In the genomic region with DNA sequence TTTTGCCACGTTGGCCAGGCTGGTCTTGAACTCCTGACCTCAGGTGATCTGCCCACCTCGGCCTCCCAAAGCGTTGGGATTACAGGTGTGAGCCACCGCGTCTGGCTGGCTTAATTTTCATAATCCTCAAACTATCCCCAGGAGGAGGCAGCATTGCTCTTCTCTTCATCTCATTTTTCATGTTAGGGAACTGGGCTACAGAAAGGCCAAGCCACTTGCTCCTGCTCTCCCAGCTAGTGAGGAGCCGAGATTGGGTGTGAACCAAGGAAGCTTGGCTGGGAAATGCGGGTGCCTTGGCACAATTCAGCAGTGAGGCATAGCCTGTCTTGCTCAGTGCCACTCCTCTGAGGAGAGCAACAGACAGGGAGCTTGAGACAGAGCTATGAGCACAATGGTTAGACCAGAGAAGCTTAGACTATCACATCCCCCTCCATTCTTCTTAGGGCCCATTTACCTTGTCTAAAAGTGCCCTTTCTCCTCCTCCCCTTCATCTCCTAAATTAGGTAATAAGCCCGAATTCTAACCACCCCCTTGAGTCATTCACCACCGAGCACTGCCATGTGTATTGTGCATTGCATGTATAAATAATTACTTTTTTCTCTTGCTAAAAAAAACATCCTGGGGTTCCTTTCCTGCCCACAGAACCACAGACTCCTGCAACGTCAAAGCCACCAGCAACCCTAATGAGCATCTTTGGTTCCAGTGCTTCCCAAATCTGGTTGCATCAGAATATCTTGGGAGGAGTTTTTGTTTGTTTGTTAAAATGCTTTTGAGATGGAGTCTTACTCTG, we compare ENCODE assay signal across 10 cellular contexts. TPM values are rescaled to one million over a fixed set of nuclear protein-coding genes. Genes with fewer than 3 reads are reported as not detected.
DNase-seq lines count a peak whose midpoint lies in the region; ATAC-seq and TF ChIP-seq lines count a peak whose summit lies in the region.
"Had no signal": no experiment of that assay in that cellular context is flagged by ENCODE, and none has a peak within 500 bp of the region (broad histone marks: within the 10 kb centered on the region; RNA-seq: fewer than 3 reads in every experiment).

No MANE protein-coding gene starts in this region.

- intact Hi-C loops in thyroid gland (cut with DNase I): no loop called here

- no peak for TF ChIP-seq POLR2A in thyroid gland (IDR thresholded peaks at IDR 0.05)

- DNase-seq in NCI-H1436 (lab: John Stamatoyannopoulos, UW) (peak; percentile 32), NCI-H1436 treated with DMSO at 0.1 percent for 48 hours (lab: John Stamatoyannopoulos, UW) (no peak), KBM-7 (peak; percentile 17), SHP77 (lab: John Stamatoyannopoulos, UW) (peak; percentile 38 to 59), inferior parietal cortex (ENCODE audit: extremely low spot score) (peak; percentile 50), thyroid gland (no peak)
- DNase-seq: naive B cell had no signal

- H3K27me3 ChIP-seq in thyroid gland: no peaks in the 10 kb centered on the region

- no peak overlapping the region for H3K4me3 ChIP-seq in thyroid gland (replicated peaks in 1 of 3)

- in situ Hi-C loops in KBM-7 (cut with MboI; ENCODE audit: low pct_unique_long_range_greater_than_20kb, low sequenced_read_pairs): no loop called here

- H3K4me1 ChIP-seq in thyroid gland: peaks cover 24 to 31% of the 10 kb centered on the region in 2 donors

- WGBS in thyroid gland, 2 donors: 64 to 65% methylated on average over 10 of the region's 10 CpGs

- H3K36me3 ChIP-seq in thyroid gland: no peaks in the 10 kb centered on the region

- H3K9me3 ChIP-seq in thyroid gland: no peaks in the 10 kb centered on the region

- ATAC-seq in GM19023 (IDR thresholded peaks at IDR 0.05; ENCODE audit: unreplicated experiment) (no peak), GM21381 (IDR thresholded peaks at IDR 0.05; ENCODE audit: unreplicated experiment) (no peak)

- H3K27ac ChIP-seq in thyroid gland: no peak overlapping the region

- peak in 3 of 6 experiments; percentile 18 to 48 (median 41) for TF ChIP-seq CTCF in thyroid gland (IDR thresholded peaks at IDR 0.05)

RNA-seq across cellular contexts. Expression of a gene that starts 20.0 kb away (rescaled TPM):
- 1 to 10 TPM in 3 of 4 donors, under 1 TPM in 1; 0.94 to 7.7 (median 2.2) TPM for total RNA-seq in thyroid gland

RNA-seq across cellular contexts. Expression of a gene that starts 32.0 kb away (rescaled TPM):
- total RNA-seq in thyroid gland: under 1 TPM in 1 of 4 donors, not detected in 3; 0.13 TPM
- total RNA-seq: urinary bladder had no signal

RNA-seq across cellular contexts. Expression of a gene that starts 55.6 kb away (rescaled TPM):
- under 1 TPM in 2 of 4 donors, not detected in 2; 0.67 to 0.89 TPM for total RNA-seq in thyroid gland
- total RNA-seq: urinary bladder had no signal

Comparison
In these comparisons a context has a peak if more than half of its experiments do, and no peak if none do; other contexts are left out.
1. DNase-seq: peak in NCI-H1436 (single experiment), KBM-7 (single experiment), SHP77 (2 of 2) and inferior parietal cortex (single experiment); none in NCI-H1436 treated with DMSO at 0.1 percent for 48 hours (single experiment) and thyroid gland (0 of 2).